7 cellular contexts compared by ENCODE assay signal in genomic region chr20:44714701-44715494, GRCh38. TPM values are rescaled to one million over a fixed set of nuclear protein-coding genes. Genes with fewer than 3 reads are reported as not detected.
DNase-seq lines count a peak whose midpoint lies in the region; ATAC-seq and TF ChIP-seq lines count a peak whose summit lies in the region.

Gene CCN5, plus strand, starts transcription at chr20:44715369. Its CDS starts 22 bp downstream, at chr20:44715391.

- H3K4me3 ChIP-seq in right cardiac atrium (ENCODE audit: low read length) (peak within 1 kb of the TSS; percentile 1), stomach (peak within 1 kb of the TSS in 1 of 4 donors; percentile 5)

- peaks cover 15% of the 10 kb centered on the region for H3K4me1 ChIP-seq in right cardiac atrium (ENCODE audit: control insufficient read depth, insufficient read depth, low read length)
- peaks cover 21 to 34% (median 31%) of the 10 kb centered on the region in 4 donors for H3K4me1 ChIP-seq in stomach

- POLR2A ChIA-PET in activated naive CD8-positive, alpha-beta T cell treated with anti-CD3 and anti-CD28 coated beads, Interleukin-2, amount 10 ng/mL, durations not matched to agents 7 days and 5 days (lab: Charles Lee), result no interaction called here

- peak within 1 kb of the TSS; percentile 31 for H3K27ac Mint-ChIP-seq in activated naive CD8-positive, alpha-beta T cell treated with anti-CD3 and anti-CD28 coated beads, Interleukin-2, amount 10 ng/mL, durations not matched to agents 7 days and 5 days

- H3K27me3 ChIP-seq in right cardiac atrium (ENCODE audit: control insufficient read depth, insufficient read depth) (no peaks in the 10 kb centered on the region), stomach (no peaks in the 10 kb centered on the region)

- 40% methylated on average over 28 of the region's 28 CpGs for WGBS in right cardiac atrium
- WGBS in stomach, 5 donors, result 19 to 30% (median 23%) methylated on average over 15 to 28 of the region's 28 CpGs

- no peaks in the 10 kb centered on the region for H3K4me1 Mint-ChIP-seq in activated naive CD8-positive, alpha-beta T cell treated with anti-CD3 and anti-CD28 coated beads, Interleukin-2, amount 10 ng/mL, durations not matched to agents 7 days and 5 days

- no peak for ATAC-seq in activated naive CD8-positive, alpha-beta T cell treated with anti-CD3 and anti-CD28 coated beads, Interleukin-2, amount 10 ng/mL, durations not matched to agents 7 days and 5 days (ENCODE audit: low read depth)
- peak; percentile 85 to 86 for ATAC-seq in right cardiac atrium
- no peak for ATAC-seq in GM19023 (IDR thresholded peaks at IDR 0.05; ENCODE audit: unreplicated experiment)

- H3K4me3 Mint-ChIP-seq in activated naive CD8-positive, alpha-beta T cell treated with anti-CD3 and anti-CD28 coated beads, Interleukin-2, amount 10 ng/mL, durations not matched to agents 7 days and 5 days, result no peak within 1 kb of the TSS

- no peaks in the 10 kb centered on the region for H3K9me3 Mint-ChIP-seq in activated naive CD8-positive, alpha-beta T cell treated with anti-CD3 and anti-CD28 coated beads, Interleukin-2, amount 10 ng/mL, durations not matched to agents 7 days and 5 days

- H3K36me3 Mint-ChIP-seq in activated naive CD8-positive, alpha-beta T cell treated with anti-CD3 and anti-CD28 coated beads, Interleukin-2, amount 10 ng/mL, durations not matched to agents 7 days and 5 days, result no peaks in the 10 kb centered on the region

- TF ChIP-seq EP300 in stomach (IDR thresholded peaks at IDR 0.05), result no peak

- H3K9me3 ChIP-seq in right cardiac atrium (ENCODE audit: control insufficient read depth, low read length) (no peaks in the 10 kb centered on the region), stomach (no peaks in the 10 kb centered on the region)

- H3K27ac ChIP-seq in right cardiac atrium (ENCODE audit: low read length), result peak within 1 kb of the TSS; percentile 95
- peak within 1 kb of the TSS; percentile 40 to 77 (median 71) for H3K27ac ChIP-seq in stomach

- no peaks in the 10 kb centered on the region for H3K36me3 ChIP-seq in stomach

- intact Hi-C loops in right cardiac atrium (cut with DNase I), result no loop called here
- intact Hi-C loops in stomach (cut with DNase I; ENCODE audit: low total_unique reads), result no loop called here

- DNase-seq in KG1 (lab: John Stamatoyannopoulos, UW) (peak; percentile 15), right cardiac atrium (peak; percentile 95 to 99 (median 97)), stomach (peak; percentile 93), NCI-H524 treated with DMSO at 0.1 percent for 48 hours (lab: John Stamatoyannopoulos, UW) (no peak), NCI-H1417 (lab: John Stamatoyannopoulos, UW) (no peak)
- no peak for DNase-seq in activated naive CD8-positive, alpha-beta T cell treated with anti-CD3 and anti-CD28 coated beads, Interleukin-2, amount 10 ng/mL, durations not matched to agents 7 days and 5 days

- no peak for TF ChIP-seq POLR2A in stomach (IDR thresholded peaks at IDR 0.05)

- H3K27me3 Mint-ChIP-seq in activated naive CD8-positive, alpha-beta T cell treated with anti-CD3 and anti-CD28 coated beads, Interleukin-2, amount 10 ng/mL, durations not matched to agents 7 days and 5 days, result peaks cover 6% of the 10 kb centered on the region

- TF ChIP-seq CTCF in stomach (IDR thresholded peaks at IDR 0.05), result no peak

RNA-seq across cellular contexts. Expression of gene CCN5, which starts in this region (rescaled TPM):
- not detected for total RNA-seq in activated naive CD8-positive, alpha-beta T cell treated with anti-CD3 and anti-CD28 coated beads, Interleukin-2, amount 10 ng/mL, durations not matched to agents 7 days and 5 days
- total RNA-seq in right cardiac atrium (100 to 1,000 TPM in 1 of 4 donors, 10 to 100 TPM in 3; 85.2 to 292 (median 98.2) TPM), stomach (100 to 1,000 TPM in 1 of 5 donors, 10 to 100 TPM in 1, not detected in 3; 19.9 to 193 TPM)
- polyA plus RNA-seq in right cardiac atrium (102 TPM), stomach (1 to 10 TPM; 2.5 to 8.2 (median 3.4) TPM)

Comparison
In these comparisons a context has a peak if more than half of its experiments do, and no peak if none do; other contexts are left out.
1. RNA of gene CCN5 (polyA plus RNA-seq): 102 TPM in right cardiac atrium (single experiment); 2.5 to 8.2 TPM in stomach; every median in the first group is over 10 times any median in the second.
2. DNase-seq: peak in KG1 (single experiment), right cardiac atrium (3 of 3) and stomach (single experiment); none in activated naive CD8-positive, alpha-beta T cell treated with anti-CD3 and anti-CD28 coated beads, Interleukin-2, amount 10 ng/mL, durations not matched to agents 7 days and 5 days (single experiment), NCI-H524 treated with DMSO at 0.1 percent for 48 hours (single experiment) and NCI-H1417 (0 of 3).
3. ATAC-seq: peak in right cardiac atrium (2 of 2); none in activated naive CD8-positive, alpha-beta T cell treated with anti-CD3 and anti-CD28 coated beads, Interleukin-2, amount 10 ng/mL, durations not matched to agents 7 days and 5 days (single experiment) and GM19023 (single experiment).